18 cellular contexts compared by ENCODE assay signal in the genomic region with DNA sequence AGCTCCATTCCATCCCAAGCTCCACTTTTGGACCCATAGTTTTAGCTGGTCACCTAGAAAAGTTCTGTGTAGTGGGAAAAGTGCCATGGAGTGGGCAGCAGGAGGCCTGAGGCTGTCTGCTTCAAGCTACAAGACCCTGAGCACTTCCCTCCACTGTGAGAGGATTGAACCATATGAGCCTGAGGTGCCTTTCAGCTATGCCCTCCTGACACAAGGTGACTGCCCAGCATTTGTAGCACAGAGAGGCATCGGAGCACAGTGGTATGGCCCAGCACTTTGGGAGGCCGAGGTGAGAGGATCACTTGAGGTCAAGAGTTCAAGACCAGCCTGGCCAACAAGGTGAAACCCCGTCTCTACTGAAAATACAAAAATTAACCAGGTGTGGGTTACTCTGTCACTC. TPM values are rescaled to one million over a fixed set of nuclear protein-coding genes. Genes with fewer than 3 reads are reported as not detected.
A peak's percentile ranks its signal among the peaks of the same experiment; 100 is the strongest.
DNase-seq lines count a peak whose midpoint lies in the region; ATAC-seq, FAIRE-seq and TF ChIP-seq lines count a peak whose summit lies in the region.
"Had no signal": no experiment of that assay in that cellular context is flagged by ENCODE, and none has a peak within 500 bp of the region (broad histone marks: within the 10 kb centered on the region; RNA-seq: fewer than 3 reads in every experiment).

No MANE protein-coding gene starts in this region.

- H3K36me3 ChIP-seq in ascending aorta = no peaks in the 10 kb centered on the region
- H3K36me3 ChIP-seq in tibial artery = no peaks in the 10 kb centered on the region

- H3K4me3 ChIP-seq in ascending aorta = no peak overlapping the region
- no peak overlapping the region for H3K4me3 ChIP-seq in tibial artery

- peak; percentile 52 for FAIRE-seq in GM18507 (lab: Jason Lieb, UNC)
- FAIRE-seq: D721Med had no signal

- no peak for TF ChIP-seq CTCF in ascending aorta (IDR thresholded peaks at IDR 0.05)
- no peak for TF ChIP-seq CTCF in nephron (IDR thresholded peaks at IDR 0.05; ENCODE audit: unreplicated experiment in 3 of 3)
- TF ChIP-seq CTCF in tibial artery (IDR thresholded peaks at IDR 0.05) = no peak
- no peak for TF ChIP-seq CTCF in Calu3 (IDR thresholded peaks at IDR 0.05; ENCODE audit: unreplicated experiment)

- H3K4me1 ChIP-seq in ascending aorta = peaks cover 16 to 64% of the 10 kb centered on the region in 2 donors
- peaks cover 3 to 74% (median 64%) of the 10 kb centered on the region in 4 donors for H3K4me1 ChIP-seq in tibial artery

- H3K27ac ChIP-seq in ascending aorta = peak overlapping the region; percentile 97
- peak overlapping the region; percentile 95 to 99 for H3K27ac ChIP-seq in tibial artery

- CTCF ChIA-PET in Calu3 (lab: Charles Lee) = interaction anchor here (1.3 kb wide), 1 partner anchor 18 kb away, joined by 4 read pairs; no protein-coding TSS in a partner anchor

- H3K4me1 Mint-ChIP-seq in nephron (peaks cover 58% of the 10 kb centered on the region), Calu3 (ENCODE audit: low read depth, unreplicated experiment) (peaks cover under 1% of the 10 kb centered on the region)
- no peaks in the 10 kb centered on the region for H3K4me1 Mint-ChIP-seq in activated naive CD8-positive, alpha-beta T cell treated with anti-CD3 and anti-CD28 coated beads, Interleukin-2, amount 50 U/mL, for 24 hours

- peak overlapping the region; percentile 89 to 99 (median 99) for H3K27ac Mint-ChIP-seq in nephron
- no peak overlapping the region for H3K27ac Mint-ChIP-seq in Calu3 (ENCODE audit: unreplicated experiment)
- H3K27ac Mint-ChIP-seq in activated naive CD8-positive, alpha-beta T cell treated with anti-CD3 and anti-CD28 coated beads, Interleukin-2, amount 50 U/mL, for 24 hours = no peak overlapping the region
- H3K27ac Mint-ChIP-seq: CD4-positive, alpha-beta memory T cell had no signal

- H3K9me3 ChIP-seq in ascending aorta (no peaks in the 10 kb centered on the region), tibial artery (no peaks in the 10 kb centered on the region)

- no peak overlapping the region for H3K4me3 Mint-ChIP-seq in nephron
- no peak overlapping the region for H3K4me3 Mint-ChIP-seq in Calu3 (ENCODE audit: low read depth, unreplicated experiment)
- H3K4me3 Mint-ChIP-seq in activated naive CD8-positive, alpha-beta T cell treated with anti-CD3 and anti-CD28 coated beads, Interleukin-2, amount 50 U/mL, for 24 hours = no peak overlapping the region
- H3K4me3 Mint-ChIP-seq: CD4-positive, alpha-beta memory T cell had no signal

- BruUV-seq in Calu3 (replicated peaks; lab: Mats Ljungman, UMichigan) = no TSS peak

- H3K9me3 Mint-ChIP-seq in nephron (no peaks in the 10 kb centered on the region), Calu3 (ENCODE audit: low read depth, unreplicated experiment) (no peaks in the 10 kb centered on the region)
- H3K9me3 Mint-ChIP-seq in activated naive CD8-positive, alpha-beta T cell treated with anti-CD3 and anti-CD28 coated beads, Interleukin-2, amount 50 U/mL, for 24 hours = no peaks in the 10 kb centered on the region
- H3K9me3 Mint-ChIP-seq: CD4-positive, alpha-beta memory T cell had no signal

- H3K27me3 ChIP-seq in ascending aorta (no peaks in the 10 kb centered on the region), tibial artery (no peaks in the 10 kb centered on the region)

- H3K27me3 Mint-ChIP-seq in nephron (ENCODE audit: low read depth) = peaks cover 10% of the 10 kb centered on the region
- peaks cover 13% of the 10 kb centered on the region for H3K27me3 Mint-ChIP-seq in Calu3 (ENCODE audit: unreplicated experiment)
- peaks cover 12% of the 10 kb centered on the region for H3K27me3 Mint-ChIP-seq in activated naive CD8-positive, alpha-beta T cell treated with anti-CD3 and anti-CD28 coated beads, Interleukin-2, amount 50 U/mL, for 24 hours

- DNase-seq in GM18507 (ENCODE audit: extremely low spot score, insufficient read length, low read depth) (no peak), ascending aorta (ENCODE audit: low spot score in 2 of 2) (no peak), tibial artery (no peak), pons (ENCODE audit: low spot score) (no peak), Calu3 (no peak)
- DNase-seq in activated naive CD8-positive, alpha-beta T cell treated with anti-CD3 and anti-CD28 coated beads, Interleukin-2, amount 50 U/mL, for 24 hours = no peak
- DNase-seq: CD4-positive, alpha-beta memory T cell; DMS79; H7; Karpas-422; MM.1S; NCI-H1092 treated with DMSO at 0.1 percent for 48 hours; NCI-H2081 treated with DMSO at 0.1 percent for 48 hours; NCI-H524 treated with DMSO at 0.1 percent for 48 hours; SIG-M5 had no signal

- intact Hi-C loops in ascending aorta (cut with DNase I) = no loop called here
- intact Hi-C loops in tibial artery (cut with DNase I; ENCODE audit: low total_unique reads) = no loop called here
- intact Hi-C loops in Calu3 (cut with micrococcal nuclease; ENCODE audit: unreplicated experiment) = no loop called here

- no peak for ATAC-seq in activated naive CD8-positive, alpha-beta T cell treated with anti-CD3 and anti-CD28 coated beads, Interleukin-2, amount 50 U/mL, for 24 hours

- H3K36me3 Mint-ChIP-seq in nephron (ENCODE audit: low read depth) (no peaks in the 10 kb centered on the region), Calu3 (ENCODE audit: insufficient read depth, unreplicated experiment) (no peaks in the 10 kb centered on the region)
- no peaks in the 10 kb centered on the region for H3K36me3 Mint-ChIP-seq in activated naive CD8-positive, alpha-beta T cell treated with anti-CD3 and anti-CD28 coated beads, Interleukin-2, amount 50 U/mL, for 24 hours (ENCODE audit: low read depth)
- H3K36me3 Mint-ChIP-seq: CD4-positive, alpha-beta memory T cell had no signal

RNA-seq across cellular contexts. Expression of gene KBTBD13, which starts 3.9 kb away (rescaled TPM):
- 0.21 TPM for total RNA-seq in ascending aorta
- not detected in 2 replicates for total RNA-seq in Calu3 (2022)
- total RNA-seq: CD4-positive, alpha-beta memory T cell; OCI-LY7 had no signal

RNA-seq across cellular contexts. Expression of gene RASL12, which starts 4.8 kb away (rescaled TPM):
- total RNA-seq in ascending aorta (187 TPM), Calu3 (2022) (0.12 and 0.39 TPM in 2 replicates)
- total RNA-seq: CD4-positive, alpha-beta memory T cell; OCI-LY7 had no signal

RNA-seq across cellular contexts. Expression of gene SLC51B, which starts 27.4 kb away (rescaled TPM):
- total RNA-seq in ascending aorta = not detected
- total RNA-seq in Calu3 (2022) = not detected in 2 replicates
- total RNA-seq: CD4-positive, alpha-beta memory T cell; H7; OCI-LY7 had no signal

RNA-seq across cellular contexts. Expression of gene UBAP1L, which starts 42.4 kb away (rescaled TPM):
- total RNA-seq in ascending aorta (10.9 TPM), Calu3 (2022) (5.2 TPM in 2 replicates)

RNA-seq across cellular contexts. Expression of gene MTFMT, which starts 43.2 kb away (rescaled TPM):
- total RNA-seq in ascending aorta (54.7 TPM), Calu3 (2022) (18.9 and 27.6 TPM in 2 replicates)

Comparison
In these comparisons a context has a peak if more than half of its experiments do, and no peak if none do; other contexts are left out.
1. H3K27ac Mint-ChIP-seq: peak in nephron (3 of 3); none in Calu3 (single experiment) and activated naive CD8-positive, alpha-beta T cell treated with anti-CD3 and anti-CD28 coated beads, Interleukin-2, amount 50 U/mL, for 24 hours (single experiment).
2. RNA of gene RASL12, which starts 4.8 kb away (total RNA-seq): 187 TPM in ascending aorta (single experiment); 0.12 to 0.39 TPM in Calu3; every median in the first group is over 100 times any median in the second.